In the genomic region with DNA sequence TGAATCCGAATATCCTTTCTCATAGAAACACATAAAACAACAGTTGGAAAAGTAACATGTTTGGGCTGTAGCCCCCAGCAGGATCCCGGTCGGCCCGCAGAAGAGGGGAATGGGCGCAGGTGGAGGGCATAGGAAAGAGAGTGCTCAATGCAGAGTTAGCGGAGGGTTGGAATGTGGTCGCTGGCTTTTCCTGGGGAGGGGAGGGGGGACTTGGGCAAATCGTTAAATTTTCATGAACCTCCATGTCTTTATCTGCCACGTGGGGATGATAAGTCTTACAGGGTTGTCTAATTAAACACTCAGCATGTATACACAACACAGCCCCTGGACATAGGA, we compare ENCODE assay signal across 8 cellular contexts. TPM values are rescaled to one million over a fixed set of nuclear protein-coding genes. Genes with fewer than 3 reads are reported as not detected.
DNase-seq lines count a peak whose midpoint lies in the region; ATAC-seq, FAIRE-seq and TF ChIP-seq lines count a peak whose summit lies in the region.

No MANE protein-coding gene starts in this region.

- no peaks in the 10 kb centered on the region for H3K27me3 ChIP-seq in DOHH2 (ENCODE audit: control insufficient read depth, low read length)
- no peaks in the 10 kb centered on the region for H3K27me3 ChIP-seq in OCI-LY1 (ENCODE audit: insufficient read depth, low read length)
- no peaks in the 10 kb centered on the region for H3K27me3 ChIP-seq in endothelial cell of umbilical vein (ENCODE audit: control insufficient read depth in 2 of 2, insufficient read depth in 2 of 2, low read length in 2 of 2)
- no peaks in the 10 kb centered on the region for H3K27me3 ChIP-seq in pancreas

- no peaks in the 10 kb centered on the region for H3F3A ChIP-seq in DOHH2 (ENCODE audit: control insufficient read depth, insufficient read depth)
- no peaks in the 10 kb centered on the region for H3F3A ChIP-seq in OCI-LY1 (ENCODE audit: insufficient read depth, low read length)

- no peak for TF ChIP-seq POLR2A in endothelial cell of umbilical vein (IDR thresholded peaks at IDR 0.05; ENCODE audit: low read depth, low read length)

- no peaks in the 10 kb centered on the region for H4K20me1 ChIP-seq in DOHH2 (ENCODE audit: control insufficient read depth, insufficient read depth, low read depth, low read length)
- H4K20me1 ChIP-seq in OCI-LY1 (ENCODE audit: insufficient read depth, low read length) = no peaks in the 10 kb centered on the region
- no peaks in the 10 kb centered on the region for H4K20me1 ChIP-seq in endothelial cell of umbilical vein (replicated peaks; ENCODE audit: control insufficient read depth, extremely low read depth, insufficient read depth, low read length)

- WGBS in pancreas, 2 donors = 9% methylated on average over 9 of the region's 9 CpGs

- no peaks in the 10 kb centered on the region for H3K9me1 ChIP-seq in endothelial cell of umbilical vein (replicated peaks; ENCODE audit: control insufficient read depth, extremely low read depth, insufficient read depth, low read length)

- no peak for DNase-seq in endothelial cell of umbilical vein (ENCODE audit: low read depth, low spot score)
- no peak for DNase-seq in pancreas
- DNase-seq in NCI-H146 treated with DMSO at 0.1 percent for 48 hours (lab: John Stamatoyannopoulos, UW; ENCODE audit: unreplicated experiment) = no peak
- no peak for DNase-seq in mucosa of gallbladder (ENCODE audit: low spot score)
- DNase-seq in NCI-H1105 treated with DMSO at 0.1 percent for 48 hours (lab: John Stamatoyannopoulos, UW) = no peak

- TF ChIP-seq CTCF in DOHH2 (IDR thresholded peaks at IDR 0.05; ENCODE audit: low read depth, low read length, poor library complexity, severe bottlenecking) (no peak), OCI-LY1 (IDR thresholded peaks at IDR 0.05; ENCODE audit: low read length) (no peak), endothelial cell of umbilical vein (IDR thresholded peaks at IDR 0.05; ENCODE audit: extremely low read depth in 1 of 2, insufficient read depth in 1 of 2, low read depth in 1 of 2, low read length in 2 of 2) (no peak), pancreas (IDR thresholded peaks at IDR 0.05) (no peak)

- no peaks in the 10 kb centered on the region for H3K9me2 ChIP-seq in DOHH2 (replicated peaks; ENCODE audit: control insufficient read depth, low read length)
- no peaks in the 10 kb centered on the region for H3K9me2 ChIP-seq in OCI-LY1 (ENCODE audit: low read depth, low read length)

- ATAC-seq in pancreas (no peak), HG03342 (IDR thresholded peaks at IDR 0.05; ENCODE audit: unreplicated experiment) (no peak)

- H3K4me1 ChIP-seq in DOHH2 (ENCODE audit: control insufficient read depth, low read length) = peaks cover 15% of the 10 kb centered on the region
- peaks cover 25% of the 10 kb centered on the region for H3K4me1 ChIP-seq in OCI-LY1 (ENCODE audit: insufficient read depth, low read length, severe bottlenecking)
- peaks cover 30% of the 10 kb centered on the region for H3K4me1 ChIP-seq in endothelial cell of umbilical vein (ENCODE audit: control insufficient read depth, extremely low read depth, insufficient read depth, low read length)
- H3K4me1 ChIP-seq in pancreas = peaks cover 0 to 11% (median 10%) of the 10 kb centered on the region in 3 donors

- H3K27ac ChIP-seq in DOHH2 (ENCODE audit: low read depth, low read length) (no peak overlapping the region), OCI-LY1 (ENCODE audit: low read depth, low read length, poor library complexity, severe bottlenecking) (no peak overlapping the region), endothelial cell of umbilical vein (ENCODE audit: insufficient read depth, low read depth, low read length) (no peak overlapping the region), pancreas (peak overlapping the region in 1 of 4 donors; percentile 91)

- BruUV-seq in endothelial cell of umbilical vein (replicated peaks; lab: Mats Ljungman, UMichigan) = no TSS peak

- peak overlapping the region; percentile 81 for H2AFZ ChIP-seq in OCI-LY1 (ENCODE audit: low read length)
- H2AFZ ChIP-seq in endothelial cell of umbilical vein (ENCODE audit: low read depth, low read length) = peak overlapping the region; percentile 90

- dilution Hi-C loops in endothelial cell of umbilical vein (cut with MboI; ENCODE audit: extremely low pct_ligation_motif_present, low sequenced_read_pairs) = no loop called here

- H3K9me3 ChIP-seq in DOHH2 (ENCODE audit: control insufficient read depth, insufficient read depth, low read length) = no peaks in the 10 kb centered on the region
- no peaks in the 10 kb centered on the region for H3K9me3 ChIP-seq in OCI-LY1 (ENCODE audit: low read length)
- H3K9me3 ChIP-seq in endothelial cell of umbilical vein (replicated peaks; ENCODE audit: control insufficient read depth, insufficient read depth, low read length) = no peaks in the 10 kb centered on the region
- H3K9me3 ChIP-seq in pancreas = no peaks in the 10 kb centered on the region

- POLR2A ChIA-PET in endothelial cell of umbilical vein (lab: Charles Lee) = no interaction called here

- H3K79me2 ChIP-seq in DOHH2 (ENCODE audit: control insufficient read depth, low read length) (no peaks in the 10 kb centered on the region), OCI-LY1 (ENCODE audit: insufficient read depth, low read length) (no peaks in the 10 kb centered on the region), endothelial cell of umbilical vein (ENCODE audit: control insufficient read depth, insufficient read depth, low read length) (no peaks in the 10 kb centered on the region)

- FAIRE-seq in endothelial cell of umbilical vein (lab: Jason Lieb, UNC) (no peak), pancreas (lab: Jason Lieb, UNC) (no peak)

- H3K36me3 ChIP-seq in DOHH2 (ENCODE audit: control insufficient read depth, low read length) (no peaks in the 10 kb centered on the region), OCI-LY1 (ENCODE audit: insufficient read depth, low read length) (0 out of 2 replicates have a peak, but pooled peaks cover 4% of the 10 kb centered on the region), endothelial cell of umbilical vein (ENCODE audit: control insufficient read depth in 2 of 2, extremely low read depth in 1 of 2, insufficient read depth in 2 of 2, low read length in 2 of 2) (no peaks in the 10 kb centered on the region), pancreas (no peaks in the 10 kb centered on the region)

- CTCF ChIA-PET in endothelial cell of umbilical vein (lab: Charles Lee) = interaction anchor here (0.8 to 3.9 kb wide), 10 partner anchors 14 to 101 kb away, joined by 3 to 28 read pairs (median 4); a partner anchor contains a TSS

- H3K4me2 ChIP-seq in DOHH2 (ENCODE audit: low read length) = peak overlapping the region; percentile 96
- H3K4me2 ChIP-seq in OCI-LY1 (ENCODE audit: low read length) = peak overlapping the region; percentile 87
- H3K4me2 ChIP-seq in endothelial cell of umbilical vein (ENCODE audit: insufficient read depth, low read length) = peak overlapping the region; percentile 80

- intact Hi-C loops in endothelial cell of umbilical vein (cut with micrococcal nuclease) (loop anchor here (1.0 to 5.0 kb wide), 3 partner anchors 25 to 227 kb away; no protein-coding TSS in a partner anchor), pancreas (cut with DNase I) (no loop called here)

- H3K9ac ChIP-seq in OCI-LY1 (ENCODE audit: low read length) (peak overlapping the region; percentile 63), endothelial cell of umbilical vein (replicated peaks; ENCODE audit: extremely low read depth, insufficient read depth, low read length) (peak overlapping the region; percentile 45)

- H3K4me3 ChIP-seq in DOHH2 (ENCODE audit: low read length) (peak overlapping the region; percentile 91), OCI-LY1 (ENCODE audit: low read depth, low read length, poor library complexity, severe bottlenecking) (peak overlapping the region; percentile 80), endothelial cell of umbilical vein (replicated peaks in 1 of 3; ENCODE audit: insufficient read depth in 1 of 3, low read depth in 1 of 3, low read length in 3 of 3) (peak overlapping the region; percentile 42 to 61 (median 43)), pancreas (peak overlapping the region; percentile 55 to 84 (median 69))

TF ChIP-seq in endothelial cell of umbilical vein, 7 proteins besides CTCF, POLR2A, EP300 and RAD21:
- TF ChIP-seq EZH2 (IDR thresholded peaks at IDR 0.05; ENCODE audit: borderline replicate concordance, low read depth, low read length, severe bottlenecking) (no peak), MYC (IDR thresholded peaks at IDR 0.05; ENCODE audit: low read depth, low read length) (no peak), GATA2 (IDR thresholded peaks at IDR 0.05; ENCODE audit: insufficient read depth, insufficient read length, low read depth, low read length) (no peak), POLR2AphosphoS5 (IDR thresholded peaks at IDR 0.05; ENCODE audit: insufficient read depth, low read depth, low read length) (no peak), FOS (IDR thresholded peaks at IDR 0.05; ENCODE audit: borderline replicate concordance, insufficient read depth, low read length) (no peak), JUN (IDR thresholded peaks at IDR 0.05; ENCODE audit: borderline replicate concordance, insufficient read depth, insufficient read length, low read depth) (no peak)
- TF ChIP-seq, protein P1, sequence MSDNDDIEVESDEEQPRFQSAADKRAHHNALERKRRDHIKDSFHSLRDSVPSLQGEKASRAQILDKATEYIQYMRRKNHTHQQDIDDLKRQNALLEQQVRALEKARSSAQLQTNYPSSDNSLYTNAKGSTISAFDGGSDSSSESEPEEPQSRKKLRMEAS (IDR thresholded peaks at IDR 0.05; ENCODE audit: insufficient read depth, insufficient read length) = no peak
TF ChIP-seq in endothelial cell of umbilical vein: peak in this region for 0.

RNA-seq across cellular contexts. Expression of a gene that starts 0.4 kb away (rescaled TPM):
- total RNA-seq in endothelial cell of umbilical vein (2.1 and 3.9 TPM in 2 replicates), pancreas (1 to 10 TPM; 3.3 to 9.0 (median 6.0) TPM), mucosa of gallbladder (59.3 TPM)
- polyA plus RNA-seq in endothelial cell of umbilical vein (1.2 and 2.0 TPM in 2 replicates), pancreas (1 to 10 TPM; 3.5 to 7.2 TPM)
- 0.72 and 0.85 TPM in 2 replicates for polyA plus RNA-seq in endothelial cell of umbilical vein (2011; cell fraction: cytosol; rRNA removed)
- 4.2 and 9.2 TPM in 2 replicates for polyA plus RNA-seq in endothelial cell of umbilical vein (2011; cell fraction: nucleus; rRNA removed)
- 1.4 and 1.5 TPM in 2 replicates for polyA plus RNA-seq in endothelial cell of umbilical vein (2012)
- polyA minus RNA-seq in endothelial cell of umbilical vein = 1.1 and 5.6 TPM in 2 replicates
- polyA minus RNA-seq in endothelial cell of umbilical vein (2011; cell fraction: cytosol; rRNA and poly(A)+ RNA removed) = not detected
- polyA minus RNA-seq in endothelial cell of umbilical vein (2011; cell fraction: nucleus; rRNA and poly(A)+ RNA removed) = 11.0 and 15.7 TPM in 2 replicates
